8 cellular contexts compared by ENCODE assay signal in genomic region chr11:8732276-8732675, GRCh38. TPM values are rescaled to one million over a fixed set of nuclear protein-coding genes. Genes with fewer than 3 reads are reported as not detected.
DNase-seq lines count a peak whose midpoint lies in the region; ATAC-seq, FAIRE-seq and TF ChIP-seq lines count a peak whose summit lies in the region.

No MANE protein-coding gene starts in this region.

- H3K36me3 ChIP-seq in colonic mucosa = peaks cover 5% of the 10 kb centered on the region
- H3K36me3 ChIP-seq in spleen = peaks cover 0 to 16% (median 2%) of the 10 kb centered on the region in 6 donors

- TF ChIP-seq POLR2A in spleen (IDR thresholded peaks at IDR 0.05) = no peak

- H3K27me3 ChIP-seq in colonic mucosa (no peaks in the 10 kb centered on the region), spleen (replicated peaks in 1 of 7) (no peaks in the 10 kb centered on the region)

- H3K4me3 ChIP-seq in colonic mucosa = no peak overlapping the region
- no peak overlapping the region for H3K4me3 ChIP-seq in spleen

- H3K27ac ChIP-seq in colonic mucosa (peak overlapping the region; percentile 15), spleen (peak overlapping the region; percentile 51 to 86 (median 75))

- H3K4me1 ChIP-seq in colonic mucosa = peaks cover 7% of the 10 kb centered on the region
- H3K4me1 ChIP-seq in spleen = peaks cover 18 to 66% (median 36%) of the 10 kb centered on the region in 6 donors

- H3K9me3 ChIP-seq in colonic mucosa (no peaks in the 10 kb centered on the region), spleen (no peaks in the 10 kb centered on the region)

- H3K9ac ChIP-seq in colonic mucosa (ENCODE audit: low read depth in 2 of 2, low read length in 2 of 2) = no peak overlapping the region

- intact Hi-C loops in colonic mucosa (cut with DNase I) = no loop called here
- intact Hi-C loops in spleen (cut with DNase I; ENCODE audit: low total_unique reads) = no loop called here

- 33 to 39% (median 37%) methylated on average over 3 of the region's 3 CpGs for WGBS in spleen, 5 donors

- TF ChIP-seq CTCF in colonic mucosa (IDR thresholded peaks at IDR 0.05) (no peak), spleen (IDR thresholded peaks at IDR 0.05 in 8 of 11, conservative IDR thresholded peaks at IDR 0.05 in 3 of 11) (no peak)

- ATAC-seq in HG03196 (IDR thresholded peaks at IDR 0.05; ENCODE audit: unreplicated experiment) = peak; percentile 84

- DNase-seq in GM19239 (ENCODE audit: insufficient read length, low spot score) = peak; percentile 58
- DNase-seq in colonic mucosa = no peak
- peak; percentile 78 for DNase-seq in spleen
- no peak for DNase-seq in RCC 7860 (ENCODE audit: low spot score)
- DNase-seq in RKO (ENCODE audit: low spot score) = no peak
- DNase-seq in mesenteric fat pad (ENCODE audit: low spot score) = no peak
- DNase-seq in hippocampal formation (lab: John Stamatoyannopoulos, UW) = no peak

- FAIRE-seq in GM19239 (lab: Jason Lieb, UNC) (peak; percentile 76), RCC 7860 (lab: Jason Lieb, UNC) (no peak)

RNA-seq across cellular contexts. Expression of gene RPL27A, which starts 49.7 kb away (rescaled TPM):
- total RNA-seq in colonic mucosa = 1,000 to 10,000 TPM in 1 of 2 donors, 100 to 1,000 TPM in 1; 701 to 1,045 TPM
- total RNA-seq in spleen = 1,000 to 10,000 TPM in 4 of 7 donors, 100 to 1,000 TPM in 3; 845 to 1,581 (median 1,127) TPM
- polyA plus RNA-seq in spleen = 1,000 to 10,000 TPM; 6,984 to 8,152 (median 7,296) TPM
- total RNA-seq in mesenteric fat pad = 653 TPM

RNA-seq across cellular contexts. Expression of gene TRIM66, which starts 49.8 kb away (rescaled TPM):
- total RNA-seq in colonic mucosa = 10 to 100 TPM in 1 of 2 donors, 1 to 10 TPM in 1; 5.9 to 10.6 TPM
- total RNA-seq in spleen = 10 to 100 TPM in 5 of 7 donors, 1 to 10 TPM in 2; 5.3 to 22.8 (median 12.6) TPM
- polyA plus RNA-seq in spleen = 1 to 10 TPM in 2 of 3 donors, under 1 TPM in 1; 0.86 to 4.3 (median 2.3) TPM
- total RNA-seq in mesenteric fat pad = 7.8 TPM

Comparison
In these comparisons a context has a peak if more than half of its experiments do, and no peak if none do; other contexts are left out.
1. DNase-seq: peak in GM19239 (single experiment) and spleen (single experiment); none in colonic mucosa (single experiment), RCC 7860 (single experiment), RKO (single experiment), mesenteric fat pad (single experiment) and hippocampal formation (0 of 2).